37 cellular contexts compared by ENCODE assay signal in the genomic region with DNA sequence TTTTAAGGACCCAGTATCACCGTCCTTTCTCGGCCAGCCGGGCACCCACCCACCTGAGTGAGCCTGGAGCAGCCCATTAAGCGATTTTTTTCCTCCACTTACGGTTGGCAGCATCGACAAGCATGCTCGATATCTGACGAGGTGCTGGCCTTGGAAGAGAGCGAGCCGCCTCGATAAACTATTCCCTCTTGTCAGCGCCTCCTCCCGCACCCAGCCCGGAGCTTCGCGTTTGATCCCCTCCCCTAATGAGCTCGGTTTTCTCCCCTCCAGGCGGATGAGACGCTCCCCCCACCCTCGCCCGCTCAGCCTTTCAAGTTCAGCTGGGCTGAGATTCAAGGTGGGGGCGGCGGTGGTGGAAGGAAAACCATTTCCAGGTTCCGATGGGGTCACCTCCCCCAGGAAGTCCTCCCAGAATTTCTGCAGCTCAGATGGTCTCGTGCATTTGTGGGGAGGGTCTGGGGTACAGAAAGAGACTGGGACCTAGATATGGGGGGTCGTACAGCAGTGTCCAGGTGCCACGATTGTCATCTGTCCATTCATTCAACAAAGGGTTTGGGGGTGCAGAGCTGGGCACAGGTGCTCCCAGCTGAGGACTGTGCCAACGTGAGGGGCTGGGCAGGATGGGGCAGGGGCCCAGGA. TPM values are rescaled to one million over a fixed set of nuclear protein-coding genes. Genes with fewer than 3 reads are reported as not detected.
"Had no signal": no experiment of that assay in that cellular context is flagged by ENCODE, and none has a peak within 500 bp of the region (broad histone marks: within the 10 kb centered on the region; RNA-seq: fewer than 3 reads in every experiment).

No MANE protein-coding gene starts in this region.

- H3K36me3 Mint-ChIP-seq: activated naive CD4-positive, alpha-beta T cell treated with anti-CD3 and anti-CD28 coated beads, Interleukin-2, amount 50 U/mL, for 24 hours; activated naive CD8-positive, alpha-beta T cell treated with anti-CD3 and anti-CD28 coated beads, Interleukin-2, amount 10 ng/mL, durations not matched to agents 7 days and 5 days had no signal

- H3K27me3 ChIP-seq: ascending aorta, Peyer's patch had no signal

- H3K27ac Mint-ChIP-seq: activated B cell treated with CpG ODN at 0.5 μM for 24 hours; activated CD8-positive, alpha-beta T cell treated with anti-CD3 and anti-CD28 coated beads for 36 hours; activated naive CD4-positive, alpha-beta T cell treated with anti-CD3 and anti-CD28 coated beads, Interleukin-2, amount 50 U/mL, for 24 hours; activated naive CD8-positive, alpha-beta T cell treated with anti-CD3 and anti-CD28 coated beads, Interleukin-2, amount 10 ng/mL, durations not matched to agents 7 days and 5 days; activated T-cell treated with anti-CD3 and anti-CD28 coated beads, Interleukin-2, amount 50 U/mL, for 24 hours; activated T-helper 2 cell treated with anti-CD3 and anti-CD28 coated beads, Interferon-gamma antibody, Interleukin-2, Interleukin-4, amounts not matched to agents 10 μg/mL and 5 μg/mL and 100 μg/mL, durations not matched to agents 14 hours and 24 hours and 36 hours had no signal

- H3K4me1 ChIP-seq: ascending aorta, Peyer's patch had no signal

- H3K4me1 Mint-ChIP-seq: activated B cell treated with CpG ODN at 0.5 μM for 24 hours; activated naive CD4-positive, alpha-beta T cell treated with anti-CD3 and anti-CD28 coated beads, Interleukin-2, amount 50 U/mL, for 24 hours; activated naive CD8-positive, alpha-beta T cell treated with anti-CD3 and anti-CD28 coated beads, Interleukin-2, amount 10 ng/mL, durations not matched to agents 7 days and 5 days; central memory CD8-positive, alpha-beta T cell had no signal

- H3K4me3 Mint-ChIP-seq: activated B cell treated with CpG ODN at 0.5 μM for 24 hours; activated CD8-positive, alpha-beta T cell treated with anti-CD3 and anti-CD28 coated beads for 36 hours; activated naive CD4-positive, alpha-beta T cell treated with anti-CD3 and anti-CD28 coated beads, Interleukin-2, amount 50 U/mL, for 24 hours; activated naive CD8-positive, alpha-beta T cell treated with anti-CD3 and anti-CD28 coated beads, Interleukin-2, amount 10 ng/mL, durations not matched to agents 7 days and 5 days; activated T-cell treated with anti-CD3 and anti-CD28 coated beads, Interleukin-2, amount 50 U/mL, for 24 hours; central memory CD8-positive, alpha-beta T cell had no signal

- H3K9me3 Mint-ChIP-seq: activated B cell treated with CpG ODN at 0.5 μM for 24 hours; activated CD8-positive, alpha-beta T cell treated with anti-CD3 and anti-CD28 coated beads for 36 hours; activated naive CD4-positive, alpha-beta T cell treated with anti-CD3 and anti-CD28 coated beads, Interleukin-2, amount 50 U/mL, for 24 hours; activated naive CD8-positive, alpha-beta T cell treated with anti-CD3 and anti-CD28 coated beads, Interleukin-2, amount 10 ng/mL, durations not matched to agents 7 days and 5 days; activated T-cell treated with anti-CD3 and anti-CD28 coated beads, Interleukin-2, amount 50 U/mL, for 24 hours; activated T-helper 2 cell treated with anti-CD3 and anti-CD28 coated beads, Interferon-gamma antibody, Interleukin-2, Interleukin-4, amounts not matched to agents 10 μg/mL and 5 μg/mL and 100 μg/mL, durations not matched to agents 14 hours and 24 hours and 36 hours; central memory CD8-positive, alpha-beta T cell had no signal

- DNase-seq: activated B cell treated with CpG ODN at 0.5 μM for 24 hours; activated CD4-positive, alpha-beta T cell treated with anti-CD3 and anti-CD28 coated beads for 1 hour; activated CD4-positive, alpha-beta T cell treated with anti-CD3 and anti-CD28 coated beads for 48 hours; activated CD4-positive, alpha-beta T cell treated with anti-CD3 and anti-CD28 coated beads, Interleukin-2, amount 50 U/mL, for 4 hours; activated CD8-positive, alpha-beta T cell treated with anti-CD3 and anti-CD28 coated beads for 36 hours; activated gamma-delta T cell; activated naive CD4-positive, alpha-beta T cell treated with Interleukin-2 at 50 U/mL for 16 hours; activated naive CD8-positive, alpha-beta T cell treated with anti-CD3 and anti-CD28 coated beads, Interleukin-2, amount 10 ng/mL, durations not matched to agents 7 days and 5 days; activated T-cell treated with anti-CD3 and anti-CD28 coated beads, Interleukin-2, amount 50 U/mL, for 24 hours; amygdala; NCI-H1092 treated with DMSO at 0.1 percent for 48 hours; NCI-H1417; NCI-H146; NCI-H187; NCI-H2029 treated with DMSO at 0.1 percent for 48 hours; NCI-H2107; NCI-H226; NCI-H446 treated with DMSO at 0.1 percent for 48 hours; NCI-H524; NCI-H69; NCI-H82; NK-92 treated with Interleukin-12 subunit alpha and Interleukin-12 subunit beta, amount 100 ng/mL, for 24 hours; Peyer's patch; RPMI8226; SW 1271; T-helper 1 cell; T-helper 2 cell; T-helper 9 cell had no signal

- H3K27ac ChIP-seq: ascending aorta, cardiac muscle cell, KMS-11, Peyer's patch, VCaP had no signal

- H3K9me3 ChIP-seq: ascending aorta, Peyer's patch had no signal

- ATAC-seq: activated CD8-positive, alpha-beta T cell treated with anti-CD3 and anti-CD28 coated beads for 36 hours had no signal

- H3K4me3 ChIP-seq: ascending aorta, cardiac muscle cell, Peyer's patch had no signal

- H3K36me3 ChIP-seq: ascending aorta, cardiac muscle cell, Peyer's patch had no signal

RNA-seq across cellular contexts. Expression of a gene that starts 18.9 kb away (rescaled TPM):
- total RNA-seq: activated B cell treated with CpG ODN at 0.5 μM for 24 hours; activated CD8-positive, alpha-beta memory T cell treated with anti-CD3 and anti-CD28 coated beads for 36 hours; activated CD8-positive, alpha-beta T cell treated with anti-CD3 and anti-CD28 coated beads for 36 hours; activated naive CD8-positive, alpha-beta T cell treated with anti-CD3 and anti-CD28 coated beads, Interleukin-2, amount 10 ng/mL, durations not matched to agents 7 days and 5 days; activated T-helper 2 cell treated with anti-CD3 and anti-CD28 coated beads, Interferon-gamma antibody, Interleukin-2, Interleukin-4, amounts not matched to agents 10 μg/mL and 5 μg/mL and 100 μg/mL, durations not matched to agents 14 hours and 24 hours and 36 hours; ascending aorta; cardiac muscle cell had no signal
- polyA plus RNA-seq: adipose tissue, cardiac muscle cell had no signal
